ENCODE assay signal across 9 cellular contexts in genomic region chr12:69298133-69298532, GRCh38. TPM values are rescaled to one million over a fixed set of nuclear protein-coding genes. Genes with fewer than 3 reads are reported as not detected.
"Had no signal": no experiment of that assay in that cellular context is flagged by ENCODE, and none has a peak within 500 bp of the region (broad histone marks: within the 10 kb centered on the region; RNA-seq: fewer than 3 reads in every experiment).

No MANE protein-coding gene starts in this region.

- DNase-seq: GM23248, GOT3, H7, IMR-90, KBM-7 had no signal

- H3K27ac ChIP-seq: GM23248 had no signal

- H3K4me3 ChIP-seq: GM23248, HAP-1 had no signal

- H3K9ac ChIP-seq: GM23248 had no signal

- ATAC-seq: HCT116 had no signal

- H3K9me3 ChIP-seq: HAP-1 had no signal

- H2AFZ ChIP-seq: GM23248 had no signal

- H3K4me1 ChIP-seq: HAP-1 had no signal

- H3K36me3 ChIP-seq: HAP-1 had no signal

- FAIRE-seq: HTR-8/SVneo had no signal

RNA-seq across cellular contexts. Expression of gene LYZ, which starts 50.0 kb away (rescaled TPM):
- total RNA-seq: GM23248, H4, H7, IMR-90 had no signal
- polyA plus RNA-seq: GM23248, IMR-90 had no signal
